8 cellular contexts compared by ENCODE assay signal in genomic region chr22:21712751-21713427, GRCh38. TPM values are rescaled to one million over a fixed set of nuclear protein-coding genes. Genes with fewer than 3 reads are reported as not detected.
DNase-seq lines count a peak whose midpoint lies in the region; ATAC-seq and TF ChIP-seq lines count a peak whose summit lies in the region.

No MANE protein-coding gene starts in this region.

- POLR2A ChIA-PET in HEK293T (lab: Yijun Ruan, JAX) (interaction anchor here (1.1 kb wide), 1 partner anchor 225 kb away, joined by 3 read pairs; no protein-coding TSS in a partner anchor), PC-3 (lab: Charles Lee; ENCODE audit: unreplicated experiment) (no interaction called here)

- CTCF ChIA-PET in HEK293T (lab: Yijun Ruan, JAX) (interaction anchor here (1.0 to 1.6 kb wide), 2 partner anchors 22 to 225 kb away, joined by 3 to 5 read pairs; partner anchors contain the start of gene YPEL1), PC-3 (lab: Charles Lee) (no interaction called here)

- no peaks in the 10 kb centered on the region for H3K36me3 Mint-ChIP-seq in activated T-helper 17 cell treated with anti-CD3 and anti-CD28 coated beads, Interleukin-2, amount 50 U/mL, for 72 hours (ENCODE audit: low read depth)

- H3K27ac ChIP-seq in C4-2B, result no peak overlapping the region
- H3K27ac ChIP-seq in PC-3 (ENCODE audit: low read length), result no peak overlapping the region
- H3K27ac ChIP-seq in testis, result no peak overlapping the region

- H3K9me3 Mint-ChIP-seq in activated T-helper 17 cell treated with anti-CD3 and anti-CD28 coated beads, Interleukin-2, amount 50 U/mL, for 72 hours, result no peaks in the 10 kb centered on the region

- no peaks in the 10 kb centered on the region for H3K9me3 ChIP-seq in PC-3 (ENCODE audit: low read length)
- no peaks in the 10 kb centered on the region for H3K9me3 ChIP-seq in testis

- H3K27me3 ChIP-seq in PC-3 (ENCODE audit: low read length) (no peaks in the 10 kb centered on the region), testis (no peaks in the 10 kb centered on the region)

- peak; percentile 86 for DNase-seq in HEK293T (ENCODE audit: extremely low spot score)
- DNase-seq in PC-3, result peak; percentile 73
- DNase-seq in foreskin fibroblast, result peak; percentile 66 to 87
- peak in 51 of 56 donors; percentile 4 to 84 (median 58) for DNase-seq in nucleus accumbens (lab: John Stamatoyannopoulos, UW)
- peak; percentile 86 for DNase-seq in testis

- H4K20me1 ChIP-seq in PC-3 (ENCODE audit: low read length), result no peaks in the 10 kb centered on the region

- H3K36me3 ChIP-seq in PC-3 (ENCODE audit: low read depth, low read length) (no peaks in the 10 kb centered on the region), testis (ENCODE audit: low read depth, missing control alignments) (no peaks in the 10 kb centered on the region)

- H2AFZ ChIP-seq in PC-3 (ENCODE audit: low read length), result peak overlapping the region; percentile 79

- BruUV-seq in PC-3 (replicated peaks; lab: Mats Ljungman, UMichigan), result no TSS peak

- no peaks in the 10 kb centered on the region for H3K79me2 ChIP-seq in PC-3 (ENCODE audit: low read length)

- H3K4me3 ChIP-seq in PC-3 (ENCODE audit: low read length) (peak overlapping the region; percentile 19; the same call in 1 of the 2 replicates), foreskin fibroblast (ENCODE audit: low read depth in 1 of 2, low read length in 2 of 2) (peak overlapping the region; percentile 5 to 22), testis (no peak overlapping the region)

- H3K4me1 Mint-ChIP-seq in activated T-helper 17 cell treated with anti-CD3 and anti-CD28 coated beads, Interleukin-2, amount 50 U/mL, for 72 hours, result peaks cover 4% of the 10 kb centered on the region

- H3K4me2 ChIP-seq in PC-3 (ENCODE audit: low read length), result peak overlapping the region; percentile 70

- H3K27me3 Mint-ChIP-seq in activated T-helper 17 cell treated with anti-CD3 and anti-CD28 coated beads, Interleukin-2, amount 50 U/mL, for 72 hours, result no peaks in the 10 kb centered on the region

- H3K4me3 Mint-ChIP-seq in activated T-helper 17 cell treated with anti-CD3 and anti-CD28 coated beads, Interleukin-2, amount 50 U/mL, for 72 hours, result no peak overlapping the region

- H3K4me1 ChIP-seq in PC-3 (ENCODE audit: insufficient read depth, low read length) (peaks cover 27% of the 10 kb centered on the region), testis (peaks cover 4% of the 10 kb centered on the region)

- no peaks in the 10 kb centered on the region for H3F3A ChIP-seq in PC-3 (ENCODE audit: low read length, unreplicated experiment)

- no peak overlapping the region for H3K27ac Mint-ChIP-seq in activated T-helper 17 cell treated with anti-CD3 and anti-CD28 coated beads, Interleukin-2, amount 50 U/mL, for 72 hours

- no peaks in the 10 kb centered on the region for H3K9me2 ChIP-seq in PC-3 (replicated peaks; ENCODE audit: low read length)

- H3K9ac ChIP-seq in PC-3 (ENCODE audit: low read length), result no peak overlapping the region

- TF ChIP-seq CTCF in C4-2B (conservative IDR thresholded peaks at IDR 0.05), result peak; percentile 93
- peak; percentile 81 for TF ChIP-seq CTCF in PC-3 (conservative IDR thresholded peaks at IDR 0.05; ENCODE audit: low read depth, low read length)
- peak; percentile 65 for TF ChIP-seq CTCF in foreskin fibroblast (IDR thresholded peaks at IDR 0.05; ENCODE audit: low read depth, low read length)
- TF ChIP-seq CTCF in testis (IDR thresholded peaks at IDR 0.05), result peak; percentile 77 to 82 (median 77)

- ATAC-seq in PC-3 (peak; percentile 83), GM19463 (IDR thresholded peaks at IDR 0.05; ENCODE audit: unreplicated experiment) (no peak)
- peak; percentile 82 for ATAC-seq in activated T-helper 17 cell treated with anti-CD3 and anti-CD28 coated beads, Interleukin-2, amount 50 U/mL, for 72 hours (replicated peaks)

- 33 to 41% methylated on average over 14 of the region's 14 CpGs for WGBS in testis, 2 donors

- TF ChIP-seq POLR2A in testis (IDR thresholded peaks at IDR 0.05), result no peak

- intact Hi-C loops in PC-3 (cut with micrococcal nuclease) (loop anchor here (1.0 to 2.0 kb wide), 2 partner anchors 14 to 225 kb away; no protein-coding TSS in a partner anchor), testis (cut with DNase I; ENCODE audit: low total_unique reads) (no loop called here)

TF ChIP-seq in HEK293T, 16 proteins besides CTCF, POLR2A, EP300 and RAD21:
- TF ChIP-seq BHLHE40 (IDR thresholded peaks at IDR 0.05; ENCODE audit: borderline replicate concordance), result no peak
- no peak for TF ChIP-seq FOXK2 (IDR thresholded peaks at IDR 0.05)
- no peak for TF ChIP-seq SP1 (IDR thresholded peaks at IDR 0.05)
- TF ChIP-seq FOXA1 (IDR thresholded peaks at IDR 0.05), result no peak
- TF ChIP-seq ELF4 (IDR thresholded peaks at IDR 0.05), result no peak
- no peak for TF ChIP-seq ZNF384 (IDR thresholded peaks at IDR 0.05)
- no peak for TF ChIP-seq PKNOX1 (IDR thresholded peaks at IDR 0.05)
- no peak for TF ChIP-seq ARNT (IDR thresholded peaks at IDR 0.05)
- TF ChIP-seq CTBP1 (IDR thresholded peaks at IDR 0.05; ENCODE audit: borderline replicate concordance), result no peak
- TF ChIP-seq SUZ12 (IDR thresholded peaks at IDR 0.05), result no peak
- no peak for TF ChIP-seq TARDBP (IDR thresholded peaks at IDR 0.05)
- no peak for TF ChIP-seq LEF1 (IDR thresholded peaks at IDR 0.05; ENCODE audit: borderline replicate concordance)
- TF ChIP-seq FOXM1 (IDR thresholded peaks at IDR 0.05; ENCODE audit: borderline replicate concordance), result no peak
TF ChIP-seq in HEK293T: peak in this region for 0.

RNA-seq across cellular contexts. Expression of gene YPEL1, which starts 22.7 kb away (rescaled TPM):
- 0.23 and 3.2 TPM in 2 replicates for total RNA-seq in PC-3 (2014; rRNA removed)
- 1 to 10 TPM in 1 of 2 donors, under 1 TPM in 1; 0.91 to 4.6 TPM for total RNA-seq in activated T-helper 17 cell treated with anti-CD3 and anti-CD28 coated beads, Interleukin-2, amount 50 U/mL, for 72 hours
- total RNA-seq in testis, result 100 to 1,000 TPM in 1 of 2 donors, 10 to 100 TPM in 1; 83.6 to 169 TPM
- polyA plus RNA-seq in testis (ENCODE audit: insufficient read depth, low read depth, low replicate concordance), result 168 TPM

RNA-seq across cellular contexts. Expression of gene PPIL2, which starts 47.1 kb away (rescaled TPM):
- total RNA-seq in PC-3 (2014; rRNA removed) (32.3 and 33.7 TPM in 2 replicates), testis (10 to 100 TPM; 64.6 to 65.3 TPM)
- total RNA-seq in activated T-helper 17 cell treated with anti-CD3 and anti-CD28 coated beads, Interleukin-2, amount 50 U/mL, for 72 hours, result 10 to 100 TPM; 37.0 to 50.0 TPM
- 35.5 TPM for polyA plus RNA-seq in testis (ENCODE audit: insufficient read depth, low read depth, low replicate concordance)

Comparison
In these comparisons a context has a peak if more than half of its experiments do, and no peak if none do; other contexts are left out.
1. H3K4me3 ChIP-seq: peak in PC-3 (single experiment) and foreskin fibroblast (2 of 2); none in testis (0 of 2).
2. RNA of gene YPEL1, which starts 22.7 kb away (total RNA-seq): 83.6 to 169 TPM in testis; 0.91 to 4.6 TPM in activated T-helper 17 cell treated with anti-CD3 and anti-CD28 coated beads, Interleukin-2, amount 50 U/mL, for 72 hours and 0.23 to 3.2 TPM in PC-3; every median in the first group is over 10 times any median in the second.
3. Peak in every context shown above with its lines, with median percentiles within 50 percentile points of each other: CTCF ChIP-seq and DNase-seq.